Comparison of ENCODE assay signal across 10 cellular contexts in genomic region chr5:160799160-160799559, GRCh38. TPM values are rescaled to one million over a fixed set of nuclear protein-coding genes. Genes with fewer than 3 reads are reported as not detected.
DNase-seq lines count a peak whose midpoint lies in the region; ATAC-seq, FAIRE-seq and TF ChIP-seq lines count a peak whose summit lies in the region.
"Had no signal": no experiment of that assay in that cellular context is flagged by ENCODE, and none has a peak within 500 bp of the region (broad histone marks: within the 10 kb centered on the region; RNA-seq: fewer than 3 reads in every experiment).

No MANE protein-coding gene starts in this region.

- intact Hi-C loops in dorsolateral prefrontal cortex (cut with DNase I): no loop called here
- intact Hi-C loops in kidney (cut with DNase I): no loop called here

- H3K9me3 ChIP-seq in kidney (ENCODE audit: control insufficient read depth in 1 of 2, low read length in 2 of 2): no peaks in the 10 kb centered on the region

- ATAC-seq in GM19463 (IDR thresholded peaks at IDR 0.05; ENCODE audit: unreplicated experiment): peak; percentile 72
- peak; percentile 91 for ATAC-seq in HG03378 (IDR thresholded peaks at IDR 0.05; ENCODE audit: unreplicated experiment)

- no peaks in the 10 kb centered on the region for H3K36me3 ChIP-seq in kidney (ENCODE audit: control insufficient read depth in 1 of 2, insufficient read depth in 2 of 2, low read length in 2 of 2)

- FAIRE-seq in kidney (lab: Jason Lieb, UNC): no peak

- H3K9ac ChIP-seq in kidney (ENCODE audit: low read length in 2 of 2): no peak overlapping the region

- no peaks in the 10 kb centered on the region for H3K27me3 ChIP-seq in dorsolateral prefrontal cortex

- no peaks in the 10 kb centered on the region for H3K4me1 ChIP-seq in kidney (ENCODE audit: control insufficient read depth in 1 of 2, insufficient read depth in 1 of 2, low read depth in 1 of 2, low read length in 2 of 2)

- DNase-seq in GDM1 (lab: John Stamatoyannopoulos, UW): peak; percentile 46
- peak; percentile 96 for DNase-seq in SIG-M5 (lab: John Stamatoyannopoulos, UW)
- no peak for DNase-seq in dorsolateral prefrontal cortex
- DNase-seq in mesenteric fat pad (ENCODE audit: low spot score): no peak
- DNase-seq in kidney: no peak
- no peak for DNase-seq in NCI-H526 (lab: John Stamatoyannopoulos, UW)
- DNase-seq: nucleus accumbens had no signal

- no peak overlapping the region for H3K27ac ChIP-seq in dorsolateral prefrontal cortex
- no peak overlapping the region for H3K27ac ChIP-seq in kidney (ENCODE audit: low read depth in 2 of 2, low read length in 2 of 2)

- H3K4me3 ChIP-seq in dorsolateral prefrontal cortex (no peak overlapping the region), kidney (ENCODE audit: low read length in 2 of 2) (no peak overlapping the region)

- TF ChIP-seq CTCF in dorsolateral prefrontal cortex (IDR thresholded peaks at IDR 0.05 in 54 of 56, conservative IDR thresholded peaks at IDR 0.05 in 2 of 56; ENCODE audit: low read depth in 1 of 56, partially characterized antibody in 56 of 56): no peak
- no peak for TF ChIP-seq CTCF in kidney (IDR thresholded peaks at IDR 0.05; ENCODE audit: borderline replicate concordance, extremely low read depth, insufficient read depth)

RNA-seq across cellular contexts. Expression of gene ATP10B, which starts 52.9 kb away (rescaled TPM):
- total RNA-seq in dorsolateral prefrontal cortex (100 to 1,000 TPM in 1 of 120 experiments, 10 to 100 TPM in 109, 1 to 10 TPM in 10; 3.4 to 109 (median 24.1) TPM), mesenteric fat pad (0.42 TPM), kidney (1.4 TPM)
- not detected for polyA plus RNA-seq in kidney (ENCODE audit: insufficient read depth, low read depth, low replicate concordance)
- total RNA-seq: activated T-helper 2 cell treated with anti-CD3 and anti-CD28 coated beads, Interferon-gamma antibody, Interleukin-2, Interleukin-4, amounts not matched to agents 10 μg/mL and 5 μg/mL and 100 μg/mL, durations not matched to agents 14 hours and 24 hours and 36 hours had no signal

Comparison
In these comparisons a context has a peak if more than half of its experiments do, and no peak if none do; other contexts are left out.
1. DNase-seq: peak in GDM1 (single experiment) and SIG-M5 (single experiment); none in dorsolateral prefrontal cortex (0 of 10), mesenteric fat pad (single experiment), kidney (single experiment) and NCI-H526 (0 of 2).